ENCODE assay signal across 15 cellular contexts in genomic region chr3:24196526-24196925, GRCh38.
DNase-seq lines count a peak whose midpoint lies in the region; TF ChIP-seq lines count a peak whose summit lies in the region.
"Had no signal": no experiment of that assay in that cellular context is flagged by ENCODE, and none has a peak within 500 bp of the region (broad histone marks: within the 10 kb centered on the region; RNA-seq: fewer than 3 reads in every experiment).

No MANE protein-coding gene starts in this region.

- no peaks in the 10 kb centered on the region for H3K27me3 ChIP-seq in MG63
- no peaks in the 10 kb centered on the region for H3K27me3 ChIP-seq in BE2C
- H3K27me3 ChIP-seq in brain microvascular endothelial cell (replicated peaks) = no peaks in the 10 kb centered on the region
- H3K27me3 ChIP-seq: esophagus muscularis mucosa, suprapubic skin had no signal

- H3K9me3 ChIP-seq in MG63 (no peaks in the 10 kb centered on the region), BE2C (no peaks in the 10 kb centered on the region)
- H3K9me3 ChIP-seq: esophagus muscularis mucosa, suprapubic skin had no signal

- TF ChIP-seq CTCF in BE2C (IDR thresholded peaks at IDR 0.05; ENCODE audit: low read depth, low read length) = no peak
- no peak for TF ChIP-seq CTCF in brain microvascular endothelial cell (IDR thresholded peaks at IDR 0.05; ENCODE audit: low read depth, low read length, missing control alignments)

- H3K4me3 ChIP-seq in MG63 (no peak overlapping the region), BE2C (ENCODE audit: low read depth, low read length) (no peak overlapping the region), brain microvascular endothelial cell (ENCODE audit: low read depth, low read length) (no peak overlapping the region)
- H3K4me3 ChIP-seq: esophagus muscularis mucosa, suprapubic skin had no signal

- H3K27ac ChIP-seq in brain microvascular endothelial cell = no peak overlapping the region
- H3K27ac ChIP-seq: esophagus muscularis mucosa, suprapubic skin had no signal

- H3K4me1 ChIP-seq in BE2C = no peaks in the 10 kb centered on the region

- H3K36me3 ChIP-seq in MG63 = no peaks in the 10 kb centered on the region
- no peaks in the 10 kb centered on the region for H3K36me3 ChIP-seq in BE2C
- H3K36me3 ChIP-seq in brain microvascular endothelial cell (replicated peaks) = no peaks in the 10 kb centered on the region
- H3K36me3 ChIP-seq: esophagus muscularis mucosa, suprapubic skin had no signal

- in situ Hi-C loops in brain microvascular endothelial cell (cut with HindIII; ENCODE audit: low pct_ligation_motif_present, low sequenced_read_pairs) = no loop called here

- DNase-seq in Daoy (ENCODE audit: low read depth) (peak; percentile 3), MG63 (peak; percentile 42), fibroblast of gingiva (ENCODE audit: low read depth) (peak; percentile 81), renal cortical epithelial cell (ENCODE audit: low read depth) (peak; percentile 56), BE2C (no peak), NCI-H1436 (lab: John Stamatoyannopoulos, UW) (no peak), brain microvascular endothelial cell (no peak), NCI-H446 treated with DMSO at 0.1 percent for 48 hours (lab: John Stamatoyannopoulos, UW) (no peak)
- DNase-seq: DMS79, NCI-H1417 treated with DMSO at 0.1 percent for 48 hours, NCI-H2171, NCI-H748 treated with DMSO at 0.1 percent for 48 hours, OCI-M1 had no signal

Comparison
In these comparisons a context has a peak if more than half of its experiments do, and no peak if none do; other contexts are left out.
1. DNase-seq: peak in Daoy (single experiment), MG63 (single experiment), fibroblast of gingiva (single experiment) and renal cortical epithelial cell (single experiment); none in BE2C (single experiment), NCI-H1436 (single experiment), brain microvascular endothelial cell (single experiment) and NCI-H446 treated with DMSO at 0.1 percent for 48 hours (single experiment).